1 cellular context compared by ENCODE assay signal in the genomic region with DNA sequence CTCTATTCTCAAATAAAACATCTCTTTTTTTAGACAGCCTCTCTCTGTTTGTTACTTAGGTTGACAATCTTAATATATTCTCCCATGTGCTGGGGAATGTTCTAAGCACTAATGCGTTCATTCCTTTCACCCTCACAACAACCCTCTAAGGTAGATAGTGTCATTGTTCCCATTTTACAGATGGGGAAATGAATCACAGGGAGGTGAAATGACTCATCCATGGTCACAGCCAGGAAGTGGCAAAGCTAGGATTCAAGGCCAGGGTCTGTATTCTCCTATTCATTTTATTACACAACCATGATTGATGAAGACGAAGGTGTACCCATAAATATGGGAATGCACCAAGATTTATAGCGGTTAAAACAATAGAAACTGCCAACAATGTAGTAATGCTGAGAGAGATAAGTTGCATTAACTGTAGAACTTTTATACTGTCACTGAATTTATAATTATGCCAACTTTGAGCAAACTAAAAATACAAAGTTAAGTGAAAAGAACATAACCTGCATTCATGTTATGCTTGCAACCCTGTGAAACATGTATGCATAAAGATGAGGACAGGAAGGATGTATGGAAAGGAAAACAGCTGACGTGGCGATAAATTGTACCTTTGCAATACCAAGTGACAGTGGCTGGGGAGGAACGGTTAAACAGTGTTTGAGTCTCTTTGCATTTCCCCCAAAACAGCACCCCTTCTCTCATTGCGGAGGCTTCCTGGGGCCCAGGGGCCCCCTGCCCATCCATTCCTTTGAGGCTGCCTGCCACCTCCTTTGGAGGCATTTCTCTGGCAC.
TF ChIP-seq lines count a peak whose summit lies in the region.

No MANE protein-coding gene starts in this region.

TF ChIP-seq in K562, 482 proteins besides CTCF, POLR2A, EP300 and RAD21 (continued from another document):
- TF ChIP-seq MAFF (IDR thresholded peaks at IDR 0.05; ENCODE audit: low read length): peak; percentile 83
- peak; percentile 81 for TF ChIP-seq MAFK (IDR thresholded peaks at IDR 0.05; ENCODE audit: low read length)
- TF ChIP-seq C11orf30 (IDR thresholded peaks at IDR 0.05; ENCODE audit: low read depth): peak; percentile 70
- TF ChIP-seq MCM3 (IDR thresholded peaks at IDR 0.05): no peak
- no peak for TF ChIP-seq NFE2L1 (tag; IDR thresholded peaks at IDR 0.05; ENCODE audit: borderline replicate concordance, low read depth)
- peak; percentile 87 for TF ChIP-seq ZNF316 (IDR thresholded peaks at IDR 0.05)
